Comparison of ENCODE assay signal across 9 cellular contexts in genomic region chr7:95435422-95435780, GRCh38. TPM values are rescaled to one million over a fixed set of nuclear protein-coding genes. Genes with fewer than 3 reads are reported as not detected.
DNase-seq lines count a peak whose midpoint lies in the region; ATAC-seq lines count a peak whose summit lies in the region.
"Had no signal": no experiment of that assay in that cellular context is flagged by ENCODE, and none has a peak within 500 bp of the region (broad histone marks: within the 10 kb centered on the region; RNA-seq: fewer than 3 reads in every experiment).

No MANE protein-coding gene starts in this region.

- peak; percentile 3 for ATAC-seq in GM21825 (IDR thresholded peaks at IDR 0.05; ENCODE audit: unreplicated experiment)
- ATAC-seq in left ventricle myocardium superior = no peak
- ATAC-seq in GM21717 (IDR thresholded peaks at IDR 0.05; ENCODE audit: unreplicated experiment) = no peak

- no peak for DNase-seq in activated CD4-positive, alpha-beta memory T cell treated with anti-CD3 and anti-CD28 coated beads for 36 hours
- DNase-seq in left ventricle myocardium superior (peak; percentile 23), NCI-H1417 (lab: John Stamatoyannopoulos, UW) (no peak), COLO829 (ENCODE audit: low spot score) (no peak)
- DNase-seq in stimulated activated CD4-positive, alpha-beta T cell treated with anti-CD3 and anti-CD28 coated beads, Interleukin-12 subunit alpha, Interleukin-12 subunit beta, amount 100 ng/mL, for 4 hours = no peak

- CTCF ChIA-PET in activated CD4-positive, alpha-beta memory T cell treated with anti-CD3 and anti-CD28 coated beads for 36 hours (lab: Charles Lee) = interaction anchor here (1.3 kb wide), 1 partner anchor 9 kb away, joined by 3 read pairs; no protein-coding TSS in a partner anchor

- H3K4me3 ChIP-seq in skin epidermis = peak overlapping the region; percentile 50 to 74 (median 58)

- no peak overlapping the region for H3K27ac Mint-ChIP-seq in activated CD4-positive, alpha-beta memory T cell treated with anti-CD3 and anti-CD28 coated beads for 36 hours

- intact Hi-C loops in activated CD4-positive, alpha-beta memory T cell treated with anti-CD3 and anti-CD28 coated beads for 36 hours (cut with micrococcal nuclease) = no loop called here
- intact Hi-C loops in left ventricle myocardium superior (cut with micrococcal nuclease) = no loop called here

- H3K4me1 Mint-ChIP-seq in activated CD4-positive, alpha-beta memory T cell treated with anti-CD3 and anti-CD28 coated beads for 36 hours (ENCODE audit: low read depth) = peaks cover 10% of the 10 kb centered on the region

- no peaks in the 10 kb centered on the region for H3K9me3 Mint-ChIP-seq in activated CD4-positive, alpha-beta memory T cell treated with anti-CD3 and anti-CD28 coated beads for 36 hours

- peaks cover 6% of the 10 kb centered on the region for H3K27me3 Mint-ChIP-seq in activated CD4-positive, alpha-beta memory T cell treated with anti-CD3 and anti-CD28 coated beads for 36 hours

- H3K27ac ChIP-seq in skin epidermis = peak overlapping the region in 20 of 21 experiments; percentile 86 to 98 (median 94)

- peak overlapping the region; percentile 73 for H3K4me3 Mint-ChIP-seq in activated CD4-positive, alpha-beta memory T cell treated with anti-CD3 and anti-CD28 coated beads for 36 hours

- POLR2A ChIA-PET in activated CD4-positive, alpha-beta memory T cell treated with anti-CD3 and anti-CD28 coated beads for 36 hours (lab: Charles Lee) = no interaction called here

- no peaks in the 10 kb centered on the region for H3K36me3 Mint-ChIP-seq in activated CD4-positive, alpha-beta memory T cell treated with anti-CD3 and anti-CD28 coated beads for 36 hours

RNA-seq across cellular contexts. Expression of gene PON2, which starts 0.6 kb away (rescaled TPM):
- 1 to 10 TPM; 3.6 to 5.0 TPM for total RNA-seq in activated CD4-positive, alpha-beta memory T cell treated with anti-CD3 and anti-CD28 coated beads for 36 hours
- 39.9 TPM for total RNA-seq in left ventricle myocardium superior

RNA-seq across cellular contexts. Expression of gene PON3, which starts 39.2 kb away (rescaled TPM):
- not detected for total RNA-seq in activated CD4-positive, alpha-beta memory T cell treated with anti-CD3 and anti-CD28 coated beads for 36 hours
- 0.77 TPM for total RNA-seq in left ventricle myocardium superior
- total RNA-seq: H4 had no signal

RNA-seq across cellular contexts. Expression of gene ASB4, which starts 50.3 kb away (rescaled TPM):
- not detected for total RNA-seq in activated CD4-positive, alpha-beta memory T cell treated with anti-CD3 and anti-CD28 coated beads for 36 hours
- total RNA-seq in left ventricle myocardium superior = 8.7 TPM
- total RNA-seq: H4 had no signal
